In genomic region chr3:118550556-118550955, GRCh38 we compare ENCODE assay signal across 25 cellular contexts.
DNase-seq lines count a peak whose midpoint lies in the region; ATAC-seq, FAIRE-seq and TF ChIP-seq lines count a peak whose summit lies in the region.
"Had no signal": no experiment of that assay in that cellular context is flagged by ENCODE, and none has a peak within 500 bp of the region (broad histone marks: within the 10 kb centered on the region; RNA-seq: fewer than 3 reads in every experiment).

No MANE protein-coding gene starts in this region.

- no peak overlapping the region for H3K18ac ChIP-seq in H1 (ENCODE audit: extremely low read depth, low read length)

- no peaks in the 10 kb centered on the region for H3K23me2 ChIP-seq in H1 (ENCODE audit: low read depth, low read length)

- TF ChIP-seq POLR2A in H1 (IDR thresholded peaks at IDR 0.05; ENCODE audit: control extremely low read depth in 1 of 2, low read depth in 2 of 2, low read length in 2 of 2): no peak

- H2BK5ac ChIP-seq in H1 (ENCODE audit: low read depth, low read length): no peak overlapping the region

- H3K4me3 Mint-ChIP-seq in Caco-2 (ENCODE audit: unreplicated experiment): no peak overlapping the region
- H3K4me3 Mint-ChIP-seq: B cell; CD4-positive, alpha-beta T cell; CD8-positive, alpha-beta T cell had no signal

- no peak overlapping the region for H3K56ac ChIP-seq in H1 (replicated peaks; ENCODE audit: insufficient read length, low read depth, low read length)

- H3K27ac ChIP-seq in H1 (ENCODE audit: low read depth, low read length) (no peak overlapping the region), hepatocyte (peak overlapping the region; percentile 60)
- H3K27ac ChIP-seq: 22Rv1; A549; BLaER1 treated with 17β-estradiol and CSF1 and Interleukin-3, amounts not matched to agents 10 nM and 100 nM; C4-2B had no signal

- H4K8ac ChIP-seq in H1 (ENCODE audit: extremely low read depth, insufficient read depth, low read length): no peak overlapping the region

- peaks cover 7% of the 10 kb centered on the region for H3K9me3 Mint-ChIP-seq in Caco-2 (ENCODE audit: unreplicated experiment)
- H3K9me3 Mint-ChIP-seq: CD4-positive, alpha-beta T cell; CD8-positive, alpha-beta T cell had no signal

- H2BK120ac ChIP-seq in H1 (replicated peaks; ENCODE audit: low read depth, low read length): no peak overlapping the region

- H3K14ac ChIP-seq in H1 (ENCODE audit: insufficient read length): no peak overlapping the region

- POLR2A ChIA-PET in Caco-2 (lab: Charles Lee): no interaction called here
- POLR2A ChIA-PET in H1 (lab: Charles Lee; ENCODE audit: partially characterized antibody): no interaction called here

- H4K5ac ChIP-seq in H1 (ENCODE audit: insufficient read length, low read depth, low read length): no peak overlapping the region

- no peak overlapping the region for H3K9ac ChIP-seq in H1 (replicated peaks in 1 of 4; ENCODE audit: extremely low read depth in 1 of 4, low read depth in 3 of 4, low read length in 3 of 4)
- H3K9ac ChIP-seq: BLaER1 treated with 17β-estradiol and CSF1 and Interleukin-3, amounts not matched to agents 10 nM and 100 nM had no signal

- H3K4me1 Mint-ChIP-seq in Caco-2 (ENCODE audit: low read depth, unreplicated experiment): peaks cover 6% of the 10 kb centered on the region
- H3K4me1 Mint-ChIP-seq: B cell had no signal

- H3K4me1 ChIP-seq in Caco-2 (peaks cover 25% of the 10 kb centered on the region), H1 (replicated peaks in 1 of 4; ENCODE audit: control insufficient read depth in 3 of 4, insufficient read depth in 4 of 4, low read length in 3 of 4) (no peaks in the 10 kb centered on the region), hepatocyte (ENCODE audit: insufficient read depth) (peaks cover 7% of the 10 kb centered on the region), mucosa of descending colon (ENCODE audit: low read depth) (peaks cover 13% of the 10 kb centered on the region)
- H3K4me1 ChIP-seq: A549; BLaER1 treated with 17β-estradiol and CSF1 and Interleukin-3, amounts not matched to agents 10 nM and 100 nM had no signal

- no peaks in the 10 kb centered on the region for H3K27me3 Mint-ChIP-seq in Caco-2 (ENCODE audit: insufficient read depth, unreplicated experiment)
- H3K27me3 Mint-ChIP-seq: B cell; CD4-positive, alpha-beta T cell had no signal

- H3K36me3 Mint-ChIP-seq in Caco-2 (ENCODE audit: insufficient read depth, unreplicated experiment): no peaks in the 10 kb centered on the region
- H3K36me3 Mint-ChIP-seq: CD8-positive, alpha-beta T cell had no signal

- H3K27ac Mint-ChIP-seq in Caco-2 (ENCODE audit: unreplicated experiment): peak overlapping the region; percentile 67
- H3K27ac Mint-ChIP-seq: B cell; CD4-positive, alpha-beta T cell; CD8-positive, alpha-beta T cell had no signal

- TF ChIP-seq CTCF in Caco-2 (IDR thresholded peaks at IDR 0.05; ENCODE audit: insufficient read depth in 1 of 2, low read depth in 1 of 2, low read length in 1 of 2, severe bottlenecking in 1 of 2, unreplicated experiment in 1 of 2): no peak
- no peak for TF ChIP-seq CTCF in H1 (IDR thresholded peaks at IDR 0.05; ENCODE audit: control extremely low read depth in 1 of 3, insufficient read depth in 1 of 3, low read depth in 1 of 3, low read length in 3 of 3)
- no peak for TF ChIP-seq CTCF in hepatocyte (IDR thresholded peaks at IDR 0.05; ENCODE audit: poor library complexity)
- no peak for TF ChIP-seq CTCF in mucosa of descending colon (IDR thresholded peaks at IDR 0.05)

- H4K91ac ChIP-seq in H1 (replicated peaks; ENCODE audit: insufficient read length, low read length): no peak overlapping the region

- no peaks in the 10 kb centered on the region for H3K79me1 ChIP-seq in H1 (ENCODE audit: low read depth, low read length)

- BruUV-seq in Caco-2 (replicated peaks; lab: Mats Ljungman, UMichigan): no TSS peak

- no peak overlapping the region for H3K4me2 ChIP-seq in H1 (ENCODE audit: insufficient read depth in 1 of 2, low read depth in 2 of 2, low read length in 2 of 2)
- H3K4me2 ChIP-seq in hepatocyte: peak overlapping the region; percentile 17
- H3K4me2 ChIP-seq: A549; BLaER1 treated with 17β-estradiol and CSF1 and Interleukin-3, amounts not matched to agents 10 nM and 100 nM had no signal

- no peak for TF ChIP-seq EP300 in H1 (IDR thresholded peaks at IDR 0.05; ENCODE audit: borderline replicate concordance in 1 of 2, low read depth in 2 of 2, low read length in 2 of 2)

- H4K20me1 ChIP-seq in H1 (replicated peaks in 1 of 2; ENCODE audit: control insufficient read depth in 1 of 2, insufficient read depth in 2 of 2, low read length in 2 of 2) (no peaks in the 10 kb centered on the region), hepatocyte (ENCODE audit: insufficient read depth, poor library complexity, severe bottlenecking) (no peaks in the 10 kb centered on the region)
- H4K20me1 ChIP-seq: BLaER1 treated with 17β-estradiol and CSF1 and Interleukin-3, amounts not matched to agents 10 nM and 100 nM had no signal

- 0 out of 2 replicates have a peak overlapping the region, but pooled peaks have one; percentile 10 for H2AFZ ChIP-seq in H1 (ENCODE audit: low read length)
- H2AFZ ChIP-seq in hepatocyte: peak overlapping the region; percentile 40

- DNase-seq in Caco-2 (no peak), H1 (ENCODE audit: low read depth in 1 of 2, low spot score in 2 of 2) (no peak), hepatocyte (ENCODE audit: low spot score) (no peak), mucosa of descending colon (peak in 1 of 3 donors; percentile 28), NCI-H1092 (lab: John Stamatoyannopoulos, UW) (no peak), HK-2 (ENCODE audit: unreplicated experiment) (no peak)
- DNase-seq: AML-193; CD4-positive, alpha-beta T cell; CD8-positive, alpha-beta T cell; DMS 273 treated with DMSO at 0.1 percent for 48 hours; DMS153; DMS53; DMS79; DND-41; EL; GDM1 had no signal

- no peak overlapping the region for H3K4me3 ChIP-seq in Caco-2 (ENCODE audit: low read depth, low read length)
- H3K4me3 ChIP-seq in H1 (ENCODE audit: extremely low read depth in 1 of 4, insufficient read depth in 2 of 4, low read depth in 3 of 4, low read length in 4 of 4): no peak overlapping the region
- no peak overlapping the region for H3K4me3 ChIP-seq in hepatocyte
- no peak overlapping the region for H3K4me3 ChIP-seq in mucosa of descending colon
- H3K4me3 ChIP-seq: A549; BLaER1 treated with 17β-estradiol and CSF1 and Interleukin-3, amounts not matched to agents 10 nM and 100 nM; GM12878 had no signal

- no peak overlapping the region for H3K23ac ChIP-seq in H1 (ENCODE audit: insufficient read length)

- H3K36me3 ChIP-seq in Caco-2 (ENCODE audit: control insufficient read depth, insufficient read depth, low read length): no peaks in the 10 kb centered on the region; the same call in 1 of the 2 replicates
- H3K36me3 ChIP-seq in H1 (ENCODE audit: control insufficient read depth in 2 of 4, insufficient read depth in 4 of 4, low read length in 3 of 4): no peaks in the 10 kb centered on the region
- no peaks in the 10 kb centered on the region for H3K36me3 ChIP-seq in hepatocyte (replicated peaks; ENCODE audit: insufficient read depth, low read depth)
- H3K36me3 ChIP-seq in mucosa of descending colon (ENCODE audit: low read depth): no peaks in the 10 kb centered on the region
- H3K36me3 ChIP-seq: BLaER1 treated with 17β-estradiol and CSF1 and Interleukin-3, amounts not matched to agents 10 nM and 100 nM had no signal

- H3K27me3 ChIP-seq in Caco-2 (replicated peaks; ENCODE audit: control insufficient read depth, insufficient read depth, low read length): no peaks in the 10 kb centered on the region
- H3K27me3 ChIP-seq in H1 (replicated peaks in 1 of 4; ENCODE audit: control insufficient read depth in 3 of 4, extremely low read depth in 1 of 4, insufficient read depth in 3 of 4, low read length in 3 of 4): no peaks in the 10 kb centered on the region
- H3K27me3 ChIP-seq in hepatocyte: no peaks in the 10 kb centered on the region
- H3K27me3 ChIP-seq: BLaER1 treated with 17β-estradiol and CSF1 and Interleukin-3, amounts not matched to agents 10 nM and 100 nM had no signal

- CTCF ChIA-PET in Caco-2 (lab: Charles Lee): no interaction called here
- CTCF ChIA-PET in H1 (lab: Charles Lee; ENCODE audit: partially characterized antibody): no interaction called here

- no peak overlapping the region for H2BK15ac ChIP-seq in H1 (ENCODE audit: low read length)

- FAIRE-seq in H1 (lab: Jason Lieb, UNC): no peak
- FAIRE-seq: A549, GM12878, GM12892, GM19239 had no signal

- H3K9me2 ChIP-seq in hepatocyte (replicated peaks; ENCODE audit: insufficient read depth): no peaks in the 10 kb centered on the region

- no peak overlapping the region for H3K4ac ChIP-seq in H1 (replicated peaks; ENCODE audit: insufficient read length, low read depth, low read length)

- H3K9me3 ChIP-seq in Caco-2 (no peaks in the 10 kb centered on the region; the same call in 1 of the 2 replicates), H1 (ENCODE audit: insufficient read depth in 2 of 2, low read depth in 1 of 2, low read length in 1 of 2) (no peaks in the 10 kb centered on the region), hepatocyte (ENCODE audit: low read depth) (no peaks in the 10 kb centered on the region), mucosa of descending colon (no peaks in the 10 kb centered on the region)
- H3K9me3 ChIP-seq: A549; BLaER1 treated with 17β-estradiol and CSF1 and Interleukin-3, amounts not matched to agents 10 nM and 100 nM had no signal

- no peak overlapping the region for H2AK5ac ChIP-seq in H1 (ENCODE audit: low read depth, low read length)

- no peaks in the 10 kb centered on the region for H3K79me2 ChIP-seq in H1 (ENCODE audit: control insufficient read depth in 1 of 2, insufficient read depth in 2 of 2, low read length in 2 of 2)
- H3K79me2 ChIP-seq in hepatocyte: no peaks in the 10 kb centered on the region

- peak; percentile 82 for ATAC-seq in mucosa of descending colon
- ATAC-seq in HG02798 (IDR thresholded peaks at IDR 0.05; ENCODE audit: poor library complexity, unreplicated experiment): no peak
- ATAC-seq: A549; CD8-positive, alpha-beta T cell; GM12878 had no signal

- no peak overlapping the region for H2BK12ac ChIP-seq in H1 (ENCODE audit: low read depth, low read length)

- intact Hi-C loops in Caco-2 (cut with micrococcal nuclease; ENCODE audit: unreplicated experiment) (no loop called here), mucosa of descending colon (cut with DNase I, micrococcal nuclease) (no loop called here)

- TF ChIP-seq RAD21 in H1 (IDR thresholded peaks at IDR 0.05 in 1 of 2, conservative IDR thresholded peaks at IDR 0.05 in 1 of 2; ENCODE audit: low read depth in 2 of 2, low read length in 2 of 2): no peak

- no peak overlapping the region for H2BK20ac ChIP-seq in H1 (ENCODE audit: low read length)

TF ChIP-seq in H1, 55 proteins besides CTCF, POLR2A, EP300 and RAD21 (continues in another document):
- TF ChIP-seq HDAC6 (IDR thresholded peaks at IDR 0.05; ENCODE audit: low read depth, low read length) (no peak), CREB1 (IDR thresholded peaks at IDR 0.05) (no peak), ZNF274 (IDR thresholded peaks at IDR 0.05; ENCODE audit: borderline replicate concordance, extremely low read depth, low read length) (no peak)
